ENCODE assay signal across 1 cellular context in the genomic region with DNA sequence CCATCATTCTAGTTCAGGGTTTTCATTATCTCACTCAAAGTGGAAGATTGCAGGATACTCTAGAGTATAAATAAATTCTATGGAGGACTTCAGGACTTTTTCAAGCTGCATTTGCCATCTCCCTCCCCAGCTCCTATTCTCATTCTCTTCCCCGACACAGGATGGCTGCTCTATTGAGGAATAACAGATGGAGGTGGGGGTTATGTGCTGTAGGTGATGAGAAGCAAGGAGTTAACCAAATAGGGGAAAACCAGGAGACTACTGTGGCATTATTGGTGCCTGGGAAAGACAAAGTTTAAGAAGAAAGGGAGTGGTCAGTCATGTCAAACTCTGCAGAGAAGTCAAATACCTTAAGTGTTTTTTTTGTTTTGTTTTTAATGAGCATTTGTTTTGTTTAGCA.
TF ChIP-seq lines count a peak whose summit lies in the region.

No MANE protein-coding gene starts in this region.

TF ChIP-seq in WTC11, 78 proteins besides CTCF, POLR2A, EP300 and RAD21 (continued from another document):
- TF ChIP-seq, protein P1, sequence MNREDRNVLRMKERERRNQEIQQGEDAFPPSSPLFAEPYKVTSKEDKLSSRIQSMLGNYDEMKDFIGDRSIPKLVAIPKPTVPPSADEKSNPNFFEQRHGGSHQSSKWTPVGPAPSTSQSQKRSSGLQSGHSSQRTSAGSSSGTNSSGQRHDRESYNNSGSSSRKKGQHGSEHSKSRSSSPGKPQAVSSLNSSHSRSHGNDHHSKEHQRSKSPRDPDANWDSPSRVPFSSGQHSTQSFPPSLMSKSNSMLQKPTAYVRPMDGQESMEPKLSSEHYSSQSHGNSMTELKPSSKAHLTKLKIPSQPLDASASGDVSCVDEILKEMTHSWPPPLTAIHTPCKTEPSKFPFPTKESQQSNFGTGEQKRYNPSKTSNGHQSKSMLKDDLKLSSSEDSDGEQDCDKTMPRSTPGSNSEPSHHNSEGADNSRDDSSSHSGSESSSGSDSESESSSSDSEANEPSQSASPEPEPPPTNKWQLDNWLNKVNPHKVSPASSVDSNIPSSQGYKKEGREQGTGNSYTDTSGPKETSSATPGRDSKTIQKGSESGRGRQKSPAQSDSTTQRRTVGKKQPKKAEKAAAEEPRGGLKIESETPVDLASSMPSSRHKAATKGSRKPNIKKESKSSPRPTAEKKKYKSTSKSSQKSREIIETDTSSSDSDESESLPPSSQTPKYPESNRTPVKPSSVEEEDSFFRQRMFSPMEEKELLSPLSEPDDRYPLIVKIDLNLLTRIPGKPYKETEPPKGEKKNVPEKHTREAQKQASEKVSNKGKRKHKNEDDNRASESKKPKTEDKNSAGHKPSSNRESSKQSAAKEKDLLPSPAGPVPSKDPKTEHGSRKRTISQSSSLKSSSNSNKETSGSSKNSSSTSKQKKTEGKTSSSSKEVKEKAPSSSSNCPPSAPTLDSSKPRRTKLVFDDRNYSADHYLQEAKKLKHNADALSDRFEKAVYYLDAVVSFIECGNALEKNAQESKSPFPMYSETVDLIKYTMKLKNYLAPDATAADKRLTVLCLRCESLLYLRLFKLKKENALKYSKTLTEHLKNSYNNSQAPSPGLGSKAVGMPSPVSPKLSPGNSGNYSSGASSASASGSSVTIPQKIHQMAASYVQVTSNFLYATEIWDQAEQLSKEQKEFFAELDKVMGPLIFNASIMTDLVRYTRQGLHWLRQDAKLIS (CRISPR knock-in tag; IDR thresholded peaks at IDR 0.05; ENCODE audit: borderline replicate concordance), result no peak
- no peak for TF ChIP-seq GRHL2 (CRISPR knock-in tag; IDR thresholded peaks at IDR 0.05; ENCODE audit: insufficient replicate concordance, severe bottlenecking)
